ENCODE assay signal across 12 cellular contexts in the genomic region with DNA sequence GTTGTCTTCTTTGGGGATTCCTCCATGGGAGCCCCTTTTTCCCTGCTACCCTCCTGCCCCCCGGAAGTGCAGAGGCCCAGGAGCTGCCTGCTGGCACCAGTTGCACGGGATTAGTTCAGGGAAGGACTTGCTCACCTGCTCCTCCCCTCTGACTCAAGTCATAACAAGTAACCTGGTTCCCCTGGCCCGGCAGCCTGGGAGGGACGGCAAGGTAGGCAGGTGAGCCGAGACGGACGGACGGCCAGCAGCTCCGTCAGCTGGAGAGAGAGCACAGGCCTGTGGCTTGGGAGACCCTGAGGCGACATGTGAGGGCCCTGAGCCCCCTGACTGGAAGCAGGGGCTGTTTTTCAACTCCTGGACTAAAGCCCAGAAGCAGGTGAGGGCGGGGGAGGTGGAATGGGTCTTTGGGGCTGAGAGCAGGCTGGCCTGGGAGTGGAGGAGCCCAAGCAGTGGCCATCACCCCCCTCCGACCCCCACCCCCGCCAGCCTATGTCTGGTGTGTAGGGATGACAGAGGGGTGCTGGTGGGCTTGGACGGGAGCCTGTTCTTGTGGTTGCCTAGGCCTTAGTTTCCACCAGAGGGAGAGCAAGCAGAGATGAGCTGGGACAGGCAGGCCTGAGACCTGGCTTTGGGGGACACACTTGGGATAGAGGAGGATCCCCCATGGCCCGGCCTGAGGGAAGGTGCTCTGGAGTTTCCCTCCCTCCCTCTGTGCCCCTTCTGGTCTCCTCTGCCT. TPM values are rescaled to one million over a fixed set of nuclear protein-coding genes. Genes with fewer than 3 reads are reported as not detected.
DNase-seq lines count a peak whose midpoint lies in the region; ATAC-seq, FAIRE-seq and TF ChIP-seq lines count a peak whose summit lies in the region.
"Had no signal": no experiment of that assay in that cellular context is flagged by ENCODE, and none has a peak within 500 bp of the region (broad histone marks: within the 10 kb centered on the region; RNA-seq: fewer than 3 reads in every experiment).

Gene INAVA, plus strand, starts transcription at position 189 of the 736 bp plus-strand sequence. CDS start 3,501 bp downstream, outside the sequence.

- in situ Hi-C loops in GM12878 (cut with MboI): no loop called here

- H3K9ac ChIP-seq in GM12878 (ENCODE audit: control insufficient read depth, insufficient read depth, low read length): no peak within 1 kb of the TSS; the same call in 1 of the 2 replicates

- H3K9me3 ChIP-seq in GM12878 (replicated peaks; ENCODE audit: control insufficient read depth, insufficient read depth, low read length) (no peaks in the 10 kb centered on the region), left lung (no peaks in the 10 kb centered on the region), thymus (ENCODE audit: control insufficient read depth) (no peaks in the 10 kb centered on the region), A673 (ENCODE audit: low read depth, low read length, poor library complexity, severe bottlenecking) (no peaks in the 10 kb centered on the region)
- H3K9me3 ChIP-seq: tibial nerve had no signal

- H3K36me3 ChIP-seq in GM12878 (ENCODE audit: control insufficient read depth in 2 of 2, insufficient read depth in 2 of 2, low read length in 1 of 2) (peaks cover 0 to 7% of the 10 kb centered on the region in 2 experiments; a peak in 2 of 4 replicates), left lung (no peaks in the 10 kb centered on the region), thymus (ENCODE audit: control insufficient read depth, insufficient read depth) (no peaks in the 10 kb centered on the region), A673 (ENCODE audit: insufficient read depth, low read length, poor library complexity, severe bottlenecking) (no peaks in the 10 kb centered on the region)
- H3K36me3 ChIP-seq: tibial nerve had no signal

- peak; percentile 57 for DNase-seq in HK-2 (ENCODE audit: unreplicated experiment)
- DNase-seq in GM12878 (ENCODE audit: low read depth, low spot score): no peak
- peak; percentile 51 to 82 for DNase-seq in left lung
- DNase-seq in T-helper 2 cell: no peak
- no peak for DNase-seq in A673 (ENCODE audit: low spot score)
- DNase-seq in SW 1271 (lab: John Stamatoyannopoulos, UW): no peak
- DNase-seq: naive B cell, NCI-H345 had no signal

- ATAC-seq in GM12878 (peak; percentile 12), left lung (peak; percentile 60), HG03432 (IDR thresholded peaks at IDR 0.05; ENCODE audit: unreplicated experiment) (no peak)
- ATAC-seq: SK-N-SH treated with all-trans-retinoic acid at 6 μM for 48 hours had no signal

- POLR2A ChIA-PET in GM12878 (lab: Charles Lee): interaction anchor here (0.6 to 5.1 kb wide), 4 partner anchors 12 to 76 kb away, joined by 3 to 49 read pairs (median 4); no protein-coding TSS in a partner anchor
- POLR2A ChIA-PET in A673 (lab: Charles Lee; ENCODE audit: low non-redundant PET): no interaction called here

- H2AFZ ChIP-seq in GM12878 (ENCODE audit: control insufficient read depth, low read depth, low read length): no peak within 1 kb of the TSS; the same call in 1 of the 2 replicates

- CTCF ChIA-PET in GM12878 (lab: Yijun Ruan, JAX) (interaction anchor here (0.7 to 10.0 kb wide), 15 partner anchors 9 to 935 kb away, joined by 3 to 131 read pairs (median 3); no protein-coding TSS in a partner anchor), A673 (lab: Charles Lee) (interaction anchor here (0.5 to 0.6 kb wide), 2 partner anchors 18 to 133 kb away, joined by 3 to 6 read pairs; no protein-coding TSS in a partner anchor)

- SMC1A ChIA-PET in GM12878 (lab: Charles Lee; ENCODE audit: uncharacterized antibody, unreplicated experiment): interaction anchor here (1.2 to 12.2 kb wide), 9 partner anchors 11 to 273 kb away, joined by 3 to 193 read pairs (median 12); no protein-coding TSS in a partner anchor

- no TSS peak for BruUV-seq in GM12878 (replicated peaks; lab: Mats Ljungman, UMichigan)
- no TSS peak for BruUV-seq in A673 (replicated peaks; lab: Mats Ljungman, UMichigan)

- no peaks in the 10 kb centered on the region; the same call in 1 of the 2 replicates for H3K79me2 ChIP-seq in GM12878 (ENCODE audit: control insufficient read depth, insufficient read depth, low read length)

- H3K27ac ChIP-seq in GM12878 (ENCODE audit: control insufficient read depth, insufficient read depth) (no peak within 1 kb of the TSS), left lung (peak within 1 kb of the TSS; percentile 13 to 70), thymus (ENCODE audit: low read depth) (peak within 1 kb of the TSS; percentile 8), A673 (ENCODE audit: low read depth, low read length, poor library complexity, severe bottlenecking) (no peak within 1 kb of the TSS)

- TF ChIP-seq POLR2A in GM12878 (IDR thresholded peaks at IDR 0.05; ENCODE audit: low read depth, low read length): no peak

- FAIRE-seq in GM12878 (lab: Jason Lieb, UNC): no peak

- peaks cover 30% of the 10 kb centered on the region for H3K4me1 ChIP-seq in GM12878 (ENCODE audit: control insufficient read depth, insufficient read depth, low read length)
- H3K4me1 ChIP-seq in left lung: peaks cover 11 to 25% of the 10 kb centered on the region in 2 donors
- no peaks in the 10 kb centered on the region for H3K4me1 ChIP-seq in thymus (ENCODE audit: control insufficient read depth, insufficient read depth, low read length)
- H3K4me1 ChIP-seq in A673 (ENCODE audit: insufficient read depth, low read length, poor library complexity, severe bottlenecking): no peaks in the 10 kb centered on the region

- peak within 1 kb of the TSS; percentile 15; the same call in 1 of the 2 replicates for H3K4me2 ChIP-seq in GM12878 (ENCODE audit: control insufficient read depth, insufficient read depth)

- TF ChIP-seq RAD21 in GM12878 (IDR thresholded peaks at IDR 0.05; ENCODE audit: insufficient read depth, low read depth, low read length): 0 out of 2 replicates have a peak, but pooled peaks have one; percentile 17

- H3K4me3 ChIP-seq in GM12878 (no peak within 1 kb of the TSS), left lung (peak within 1 kb of the TSS; percentile 27 to 32), thymus (ENCODE audit: low read length) (no peak within 1 kb of the TSS), A673 (ENCODE audit: low read depth, low read length, poor library complexity, severe bottlenecking) (no peak within 1 kb of the TSS)

- 60% methylated on average over 13 of the region's 15 CpGs for WGBS in GM12878 (ENCODE audit: insufficient coverage, insufficient replicate concordance, low lambda C conversion rate, missing lambda C conversion rate)
- 94% methylated on average over 15 of the region's 15 CpGs for WGBS in thymus

- H3K27me3 ChIP-seq in GM12878 (replicated peaks in 1 of 2; ENCODE audit: control insufficient read depth in 2 of 2, insufficient read depth in 2 of 2, low read length in 1 of 2) (no peaks in the 10 kb centered on the region), left lung (peaks cover 0 to 25% of the 10 kb centered on the region in 2 donors), thymus (ENCODE audit: control insufficient read depth, insufficient read depth) (peaks cover 29% of the 10 kb centered on the region), A673 (replicated peaks; ENCODE audit: insufficient read depth, low read depth, low read length, poor library complexity) (peaks cover 10% of the 10 kb centered on the region)

- TF ChIP-seq EP300 in GM12878 (IDR thresholded peaks at IDR 0.05; ENCODE audit: borderline replicate concordance in 1 of 2, control insufficient read depth in 1 of 2, low read depth in 2 of 2, low read length in 2 of 2): no peak

- intact Hi-C loops in GM12878 (cut with micrococcal nuclease; ENCODE audit: unreplicated experiment) (loop anchor here (2.0 to 5.0 kb wide), 2 partner anchors 76 to 127 kb away; partner anchors contain the start of gene KIF21B), left lung (cut with DNase I) (no loop called here), A673 (cut with micrococcal nuclease; ENCODE audit: unreplicated experiment) (no loop called here)

- TF ChIP-seq CTCF in GM12878 (IDR thresholded peaks at IDR 0.05 in 2 of 3, conservative IDR thresholded peaks at IDR 0.05 in 1 of 3; ENCODE audit: control insufficient read depth in 2 of 3, extremely low read depth in 1 of 3, insufficient read depth in 1 of 3, low read depth in 3 of 3, low read length in 3 of 3) (peak in 1 of 3 experiments; percentile 31; a peak in 3 of 6 replicates), left lung (IDR thresholded peaks at IDR 0.05) (no peak), A673 (conservative IDR thresholded peaks at IDR 0.05; ENCODE audit: low read depth, low read length) (no peak)

- no peaks in the 10 kb centered on the region for H4K20me1 ChIP-seq in GM12878 (ENCODE audit: control insufficient read depth, insufficient read depth)

- RAD21 ChIA-PET in GM12878 (lab: Charles Lee; ENCODE audit: unreplicated experiment): interaction anchor here (1.3 to 11.2 kb wide), 9 partner anchors 10 to 270 kb away, joined by 3 to 139 read pairs (median 10); partner anchors contain the start of gene DDX59

TF ChIP-seq in GM12878, 131 proteins besides CTCF, POLR2A, EP300 and RAD21 (continues in another document):
- TF ChIP-seq LARP7 (IDR thresholded peaks at IDR 0.05) (no peak), BHLHE40 (IDR thresholded peaks at IDR 0.05; ENCODE audit: borderline replicate concordance in 1 of 2, low read depth in 2 of 2, low read length in 1 of 2) (peak in 1 of 2 experiments; percentile 30; a peak in 1 of 4 replicates), PAX8 (IDR thresholded peaks at IDR 0.05) (no peak), RUNX3 (IDR thresholded peaks at IDR 0.05; ENCODE audit: low read length) (peak; percentile 13; the same call in 1 of the 2 replicates), HDGF (IDR thresholded peaks at IDR 0.05) (0 out of 2 replicates have a peak, but pooled peaks have one; percentile 38), IKZF2 (IDR thresholded peaks at IDR 0.05) (no peak)

RNA-seq across cellular contexts. Expression of gene INAVA, which starts in this region (rescaled TPM):
- total RNA-seq in GM12878 (2013; cell fraction: nucleolus; rRNA removed): 50.9 and 53.6 TPM in 2 replicates
- total RNA-seq in GM12878 (2014; rRNA removed) (9.8 and 13.0 TPM in 2 replicates), GM12878 (2014; rRNA removed; fragmentation: Illumina TruSeq; extraction: Trizol) (3.9 and 4.4 TPM in 2 replicates), GM12878 (2021) (14.0 and 14.8 TPM in 2 replicates), left lung (10 to 100 TPM in 1 of 2 donors, 1 to 10 TPM in 1; 5.5 to 23.7 TPM), A673 (2021) (0.33 and 0.45 TPM in 2 replicates)
- 1.6 TPM for polyA plus RNA-seq in GM12878 (2011; ENCODE audit: low read depth)
- polyA plus RNA-seq in GM12878 (2011; rRNA removed) (8.1 and 12.9 TPM in 2 replicates), GM12878 (2014; fragmentation: Illumina TruSeq; extraction: Trizol) (7.5 and 9.2 TPM in 2 replicates), GM12878 (2014; fragmentation: Nextera tagmentation; extraction: Ambion mirVana) (1 to 10 TPM; 7.0 to 9.9 TPM), GM12878 (2014; rRNA removed) (12.2 and 15.4 TPM in 2 replicates), GM12878 (2016; fragmentation: Nextera tagmentation; extraction: Ambion mirVana) (1 to 10 TPM; 3.6 to 5.3 TPM), thymus (6.4 TPM)
- polyA plus RNA-seq in GM12878 (2011; cell fraction: cytosol; rRNA removed): 18.6 and 22.9 TPM in 2 replicates
- 40.8 and 44.8 TPM in 2 replicates for polyA plus RNA-seq in GM12878 (2011; cell fraction: nucleus; rRNA removed)
- 2.3 and 4.3 TPM in 2 replicates for polyA plus RNA-seq in GM12878 (2012)
- 8.8 and 10.5 TPM in 2 replicates for polyA minus RNA-seq in GM12878 (2011; rRNA and poly(A)+ RNA removed)
- 7.1 and 7.9 TPM in 2 replicates for polyA minus RNA-seq in GM12878 (2011; cell fraction: cytosol; rRNA and poly(A)+ RNA removed)
- polyA minus RNA-seq in GM12878 (2011; cell fraction: nucleus; rRNA and poly(A)+ RNA removed): 7.9 and 9.5 TPM in 2 replicates
- total RNA-seq: tibial nerve had no signal

Comparison
In these comparisons a context has a peak if more than half of its experiments do, and no peak if none do; other contexts are left out.
1. DNase-seq: peak in HK-2 (single experiment) and left lung (2 of 2); none in GM12878 (single experiment), T-helper 2 cell (0 of 5), A673 (single experiment) and SW 1271 (0 of 2).
2. H3K27ac ChIP-seq: peak in left lung (2 of 2) and thymus (single experiment); none in GM12878 (single experiment) and A673 (single experiment).
3. H3K4me3 ChIP-seq: peak in left lung (2 of 2); none in GM12878 (single experiment), thymus (single experiment) and A673 (single experiment).